ENCODE assay signal across 1 cellular context in the genomic region with DNA sequence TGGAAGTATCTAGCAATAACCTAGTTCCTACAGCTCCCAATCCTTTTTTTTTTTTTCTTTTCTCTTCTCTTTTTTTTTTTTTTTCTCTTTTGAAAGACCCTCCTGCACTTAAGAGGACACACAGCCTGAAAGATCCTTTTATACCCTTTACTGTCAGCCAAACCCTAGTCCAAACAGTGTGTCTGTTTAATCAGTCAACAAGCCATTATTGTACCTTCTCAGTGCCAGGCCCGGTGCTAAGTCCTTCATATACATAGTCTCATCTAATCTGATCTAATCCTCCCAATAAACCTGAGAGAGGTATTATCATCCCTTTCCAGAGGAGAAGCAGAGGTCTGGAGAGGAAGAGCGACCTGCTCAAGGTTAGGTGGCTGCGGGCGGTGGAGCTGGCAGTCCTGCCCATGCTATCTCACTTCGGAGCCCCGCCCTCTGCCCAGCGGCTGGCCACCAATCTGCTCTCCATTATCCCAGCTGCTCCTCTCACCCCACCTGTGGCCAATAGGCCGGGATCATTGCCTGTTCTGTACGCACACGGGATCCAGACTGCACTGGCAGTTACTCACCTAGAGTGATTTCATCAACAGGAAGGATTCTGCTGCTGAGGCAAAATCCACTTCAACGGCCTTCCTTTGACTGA.
TF ChIP-seq lines count a peak whose summit lies in the region.

No MANE protein-coding gene starts in this region.

TF ChIP-seq in HepG2, 621 proteins besides CTCF, POLR2A, EP300 and RAD21 (continued from another document):
- TF ChIP-seq, protein P1, sequence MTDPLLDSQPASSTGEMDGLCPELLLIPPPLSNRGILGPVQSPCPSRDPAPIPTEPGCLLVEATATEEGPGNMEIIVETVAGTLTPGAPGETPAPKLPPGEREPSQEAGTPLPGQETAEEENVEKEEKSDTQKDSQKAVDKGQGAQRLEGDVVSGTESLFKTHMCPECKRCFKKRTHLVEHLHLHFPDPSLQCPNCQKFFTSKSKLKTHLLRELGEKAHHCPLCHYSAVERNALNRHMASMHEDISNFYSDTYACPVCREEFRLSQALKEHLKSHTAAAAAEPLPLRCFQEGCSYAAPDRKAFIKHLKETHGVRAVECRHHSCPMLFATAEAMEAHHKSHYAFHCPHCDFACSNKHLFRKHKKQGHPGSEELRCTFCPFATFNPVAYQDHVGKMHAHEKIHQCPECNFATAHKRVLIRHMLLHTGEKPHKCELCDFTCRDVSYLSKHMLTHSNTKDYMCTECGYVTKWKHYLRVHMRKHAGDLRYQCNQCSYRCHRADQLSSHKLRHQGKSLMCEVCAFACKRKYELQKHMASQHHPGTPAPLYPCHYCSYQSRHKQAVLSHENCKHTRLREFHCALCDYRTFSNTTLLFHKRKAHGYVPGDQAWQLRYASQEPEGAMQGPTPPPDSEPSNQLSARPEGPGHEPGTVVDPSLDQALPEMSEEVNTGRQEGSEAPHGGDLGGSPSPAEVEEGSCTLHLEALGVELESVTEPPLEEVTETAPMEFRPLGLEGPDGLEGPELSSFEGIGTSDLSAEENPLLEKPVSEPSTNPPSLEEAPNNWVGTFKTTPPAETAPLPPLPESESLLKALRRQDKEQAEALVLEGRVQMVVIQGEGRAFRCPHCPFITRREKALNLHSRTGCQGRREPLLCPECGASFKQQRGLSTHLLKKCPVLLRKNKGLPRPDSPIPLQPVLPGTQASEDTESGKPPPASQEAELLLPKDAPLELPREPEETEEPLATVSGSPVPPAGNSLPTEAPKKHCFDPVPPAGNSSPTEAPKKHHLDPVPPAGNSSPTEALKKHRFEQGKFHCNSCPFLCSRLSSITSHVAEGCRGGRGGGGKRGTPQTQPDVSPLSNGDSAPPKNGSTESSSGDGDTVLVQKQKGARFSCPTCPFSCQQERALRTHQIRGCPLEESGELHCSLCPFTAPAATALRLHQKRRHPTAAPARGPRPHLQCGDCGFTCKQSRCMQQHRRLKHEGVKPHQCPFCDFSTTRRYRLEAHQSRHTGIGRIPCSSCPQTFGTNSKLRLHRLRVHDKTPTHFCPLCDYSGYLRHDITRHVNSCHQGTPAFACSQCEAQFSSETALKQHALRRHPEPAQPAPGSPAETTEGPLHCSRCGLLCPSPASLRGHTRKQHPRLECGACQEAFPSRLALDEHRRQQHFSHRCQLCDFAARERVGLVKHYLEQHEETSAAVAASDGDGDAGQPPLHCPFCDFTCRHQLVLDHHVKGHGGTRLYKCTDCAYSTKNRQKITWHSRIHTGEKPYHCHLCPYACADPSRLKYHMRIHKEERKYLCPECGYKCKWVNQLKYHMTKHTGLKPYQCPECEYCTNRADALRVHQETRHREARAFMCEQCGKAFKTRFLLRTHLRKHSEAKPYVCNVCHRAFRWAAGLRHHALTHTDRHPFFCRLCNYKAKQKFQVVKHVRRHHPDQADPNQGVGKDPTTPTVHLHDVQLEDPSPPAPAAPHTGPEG (CRISPR knock-in tag; IDR thresholded peaks at IDR 0.05): no peak
